1 cellular context compared by ENCODE assay signal in genomic region chr13:29640665-29641064, GRCh38.
TF ChIP-seq lines count a peak whose summit lies in the region.

No MANE protein-coding gene starts in this region.

TF ChIP-seq in endothelial cell of umbilical vein, 7 proteins besides CTCF, POLR2A, EP300 and RAD21:
- TF ChIP-seq POLR2AphosphoS5 (IDR thresholded peaks at IDR 0.05; ENCODE audit: insufficient read depth, low read depth, low read length) (no peak), MAX (IDR thresholded peaks at IDR 0.05; ENCODE audit: insufficient read depth, insufficient read length) (no peak), MYC (IDR thresholded peaks at IDR 0.05; ENCODE audit: low read depth, low read length) (no peak), JUN (IDR thresholded peaks at IDR 0.05; ENCODE audit: borderline replicate concordance, insufficient read depth, insufficient read length, low read depth) (no peak), GATA2 (IDR thresholded peaks at IDR 0.05; ENCODE audit: insufficient read depth, insufficient read length, low read depth, low read length) (no peak), FOS (IDR thresholded peaks at IDR 0.05; ENCODE audit: borderline replicate concordance, insufficient read depth, low read length) (no peak), EZH2 (IDR thresholded peaks at IDR 0.05; ENCODE audit: borderline replicate concordance, low read depth, low read length, severe bottlenecking) (no peak)
